In the genomic region with DNA sequence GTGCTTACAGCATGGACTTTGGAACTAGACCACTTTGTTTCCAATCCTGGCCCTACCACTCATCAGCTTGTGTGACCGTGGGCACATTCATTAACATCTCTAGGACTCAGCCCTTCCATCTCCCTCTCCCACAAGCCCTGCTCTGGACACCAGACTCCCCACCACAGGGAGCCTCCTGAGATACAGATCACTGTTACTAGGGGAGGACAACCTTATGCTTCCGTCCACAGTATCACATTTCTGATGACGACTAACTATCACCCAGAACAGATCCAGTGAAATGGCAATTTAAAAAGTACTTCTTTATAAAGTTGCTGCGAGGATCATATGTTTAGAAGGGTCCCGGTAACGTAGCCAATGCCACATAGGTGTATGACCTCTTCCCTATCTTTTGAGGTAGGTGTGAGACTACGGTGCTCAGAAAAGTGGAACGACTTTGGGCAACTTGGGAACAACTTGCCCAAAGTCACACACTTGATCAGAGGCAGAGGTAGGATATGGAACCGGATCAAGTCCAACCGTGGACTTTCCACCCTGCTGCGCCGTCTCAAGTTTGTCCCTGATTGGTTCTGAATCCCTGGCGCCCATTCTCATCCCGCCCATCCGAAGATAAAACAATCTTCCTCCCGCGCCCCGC, we compare ENCODE assay signal across 8 cellular contexts.
DNase-seq lines count a peak whose midpoint lies in the region; ATAC-seq and TF ChIP-seq lines count a peak whose summit lies in the region.

No MANE protein-coding gene starts in this region.

- no peaks in the 10 kb centered on the region for H3K36me3 Mint-ChIP-seq in T-cell

- H3K79me2 ChIP-seq in smooth muscle cell (ENCODE audit: low read depth) = no peaks in the 10 kb centered on the region

- H3K4me1 ChIP-seq in left ventricle myocardium inferior (peaks cover 26% of the 10 kb centered on the region), smooth muscle cell (ENCODE audit: low read depth) (peaks cover 6% of the 10 kb centered on the region)

- DNase-seq in T-cell = no peak
- DNase-seq in left ventricle myocardium inferior = no peak
- no peak for DNase-seq in smooth muscle cell (lab: John Stamatoyannopoulos, UW; ENCODE audit: unreplicated experiment)
- DNase-seq in NCI-H1436 (lab: John Stamatoyannopoulos, UW) = no peak
- no peak for DNase-seq in stimulated activated naive CD4-positive, alpha-beta T cell treated with Interleukin-2 at 50 U/mL for 16 hours (lab: John Stamatoyannopoulos, UW)

- peak; percentile 10 for ATAC-seq in GM18498 (IDR thresholded peaks at IDR 0.05; ENCODE audit: unreplicated experiment)
- ATAC-seq in HG02885 (IDR thresholded peaks at IDR 0.05; ENCODE audit: poor library complexity, unreplicated experiment) = peak; percentile 11
- ATAC-seq in T-cell (replicated peaks in 1 of 4) = peak in 1 of 4 experiments; percentile 10
- no peak for ATAC-seq in HG02588 (IDR thresholded peaks at IDR 0.05; ENCODE audit: unreplicated experiment)

- peaks cover 11% of the 10 kb centered on the region for H3K27me3 ChIP-seq in left ventricle myocardium inferior (ENCODE audit: low read depth)
- H3K27me3 ChIP-seq in smooth muscle cell (ENCODE audit: low read depth) = peaks cover 31% of the 10 kb centered on the region

- intact Hi-C loops in left ventricle myocardium inferior (cut with micrococcal nuclease) = loop anchor here (10.0 kb wide), 1 partner anchor 121 kb away; no protein-coding TSS in a partner anchor

- peak overlapping the region; percentile 78 for H3K4me3 ChIP-seq in left ventricle myocardium inferior
- peak overlapping the region; percentile 56 for H3K4me3 ChIP-seq in smooth muscle cell

- no peaks in the 10 kb centered on the region for H3K9me3 Mint-ChIP-seq in T-cell

- no peak overlapping the region for H3K9ac ChIP-seq in smooth muscle cell (ENCODE audit: low read depth)

- POLR2A ChIA-PET in T-cell (lab: Charles Lee) = no interaction called here

- peaks cover 44 to 47% of the 10 kb centered on the region in 2 donors for H3K27me3 Mint-ChIP-seq in T-cell

- TF ChIP-seq CTCF in left ventricle myocardium inferior (IDR thresholded peaks at IDR 0.05; ENCODE audit: borderline replicate concordance) (no peak), smooth muscle cell (IDR thresholded peaks at IDR 0.05; ENCODE audit: borderline replicate concordance, insufficient read depth, poor library complexity, severe bottlenecking) (no peak)

- H3K36me3 ChIP-seq in left ventricle myocardium inferior (no peaks in the 10 kb centered on the region), smooth muscle cell (ENCODE audit: low read depth) (no peaks in the 10 kb centered on the region)

- peak overlapping the region; percentile 93 for H3K4me2 ChIP-seq in smooth muscle cell

- 12% methylated on average over 18 of the region's 18 CpGs for WGBS in smooth muscle cell (ENCODE audit: low lambda C conversion rate)

- H3K9me3 ChIP-seq in left ventricle myocardium inferior (replicated peaks) (no peaks in the 10 kb centered on the region), smooth muscle cell (replicated peaks; ENCODE audit: low read depth) (no peaks in the 10 kb centered on the region)

- no peaks in the 10 kb centered on the region for H4K20me1 ChIP-seq in smooth muscle cell (ENCODE audit: low read depth)

- H3K4me1 Mint-ChIP-seq in T-cell = peaks cover 14 to 21% (median 18%) of the 10 kb centered on the region in 3 donors

- no peak overlapping the region for H3K27ac Mint-ChIP-seq in T-cell

- CTCF ChIA-PET in T-cell (lab: Charles Lee) = interaction anchor here (1.0 to 1.2 kb wide), 3 partner anchors 9 to 126 kb away, joined by 3 to 6 read pairs (median 4); no protein-coding TSS in a partner anchor

- peak overlapping the region; percentile 67 to 86 (median 73) for H3K4me3 Mint-ChIP-seq in T-cell

- no peak overlapping the region for H3K27ac ChIP-seq in left ventricle myocardium inferior (replicated peaks)
- no peak overlapping the region for H3K27ac ChIP-seq in smooth muscle cell (ENCODE audit: low read depth)

- H3F3A ChIP-seq in smooth muscle cell (ENCODE audit: low read depth) = no peaks in the 10 kb centered on the region

- peak overlapping the region; percentile 81 for H2AFZ ChIP-seq in smooth muscle cell (ENCODE audit: low read depth)
